18 cellular contexts compared by ENCODE assay signal in genomic region chrX:115017455-115017854, GRCh38. TPM values are rescaled to one million over a fixed set of nuclear protein-coding genes. Genes with fewer than 3 reads are reported as not detected.
DNase-seq lines count a peak whose midpoint lies in the region; ATAC-seq and TF ChIP-seq lines count a peak whose summit lies in the region.
"Had no signal": no experiment of that assay in that cellular context is flagged by ENCODE, and none has a peak within 500 bp of the region (broad histone marks: within the 10 kb centered on the region; RNA-seq: fewer than 3 reads in every experiment).

A gene with protein sequence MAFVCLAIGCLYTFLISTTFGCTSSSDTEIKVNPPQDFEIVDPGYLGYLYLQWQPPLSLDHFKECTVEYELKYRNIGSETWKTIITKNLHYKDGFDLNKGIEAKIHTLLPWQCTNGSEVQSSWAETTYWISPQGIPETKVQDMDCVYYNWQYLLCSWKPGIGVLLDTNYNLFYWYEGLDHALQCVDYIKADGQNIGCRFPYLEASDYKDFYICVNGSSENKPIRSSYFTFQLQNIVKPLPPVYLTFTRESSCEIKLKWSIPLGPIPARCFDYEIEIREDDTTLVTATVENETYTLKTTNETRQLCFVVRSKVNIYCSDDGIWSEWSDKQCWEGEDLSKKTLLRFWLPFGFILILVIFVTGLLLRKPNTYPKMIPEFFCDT (minus strand): TSS chrX:115017616. CDS start chrX:115017269, 347 bp downstream.

- H4K20me1 ChIP-seq in GM23248 (ENCODE audit: insufficient read depth) (no peaks in the 10 kb centered on the region), PC-9 (ENCODE audit: insufficient read depth) (no peaks in the 10 kb centered on the region)
- H4K20me1 ChIP-seq: BLaER1 had no signal

- no peak within 1 kb of the TSS for H4K91ac ChIP-seq in mesenchymal stem cell (ENCODE audit: low read length)

- H3K27ac ChIP-seq in GM23248, result peak within 1 kb of the TSS; percentile 75
- H3K27ac ChIP-seq in PC-9, result peak within 1 kb of the TSS; percentile 72
- no peak within 1 kb of the TSS for H3K27ac ChIP-seq in mesenchymal stem cell (ENCODE audit: low read length, poor library complexity, severe bottlenecking)
- H3K27ac ChIP-seq: BLaER1, esophagus muscularis mucosa, hepatocyte, RWPE1, thyroid gland had no signal

- no peaks in the 10 kb centered on the region for H3K79me1 ChIP-seq in mesenchymal stem cell (replicated peaks; ENCODE audit: low read length, poor library complexity, severe bottlenecking)

- H3K36me3 ChIP-seq in GM23248 (ENCODE audit: low read depth) (no peaks in the 10 kb centered on the region), PC-9 (ENCODE audit: low read depth) (no peaks in the 10 kb centered on the region), mesenchymal stem cell (ENCODE audit: control insufficient read depth in 1 of 2, insufficient read depth in 2 of 2, low read depth in 1 of 2, low read length in 2 of 2) (peaks cover 0 to 36% of the 10 kb centered on the region in 2 experiments)
- H3K36me3 ChIP-seq: BLaER1, esophagus muscularis mucosa, thyroid gland had no signal

- CTCF ChIA-PET in PC-9 (lab: Charles Lee), result interaction anchor here (0.6 to 1.0 kb wide), 3 partner anchors 18 to 308 kb away, joined by 3 to 4 read pairs (median 4); no protein-coding TSS in a partner anchor

- H3F3A ChIP-seq in GM23248 (ENCODE audit: insufficient read depth) (peaks cover 19% of the 10 kb centered on the region), PC-9 (ENCODE audit: insufficient read depth, low read depth) (peaks cover 16% of the 10 kb centered on the region)

- H3K14ac ChIP-seq in mesenchymal stem cell (ENCODE audit: low read length in 2 of 2), result no peak within 1 kb of the TSS

- H3K79me2 ChIP-seq in GM23248 (ENCODE audit: insufficient read depth), result no peaks in the 10 kb centered on the region
- no peaks in the 10 kb centered on the region for H3K79me2 ChIP-seq in PC-9 (ENCODE audit: low read depth)
- H3K79me2 ChIP-seq: hepatocyte had no signal

- no peak within 1 kb of the TSS for H2AK5ac ChIP-seq in mesenchymal stem cell (ENCODE audit: low read length, severe bottlenecking)

- H2AFZ ChIP-seq in GM23248, result peak within 1 kb of the TSS; percentile 50
- 0 out of 2 replicates have a peak within 1 kb of the TSS, but pooled peaks have one; percentile 46 for H2AFZ ChIP-seq in PC-9
- no peak within 1 kb of the TSS for H2AFZ ChIP-seq in mesenchymal stem cell (ENCODE audit: low read depth, low read length)
- H2AFZ ChIP-seq: hepatocyte had no signal

- POLR2A ChIA-PET in PC-9 (lab: Charles Lee; ENCODE audit: unreplicated experiment), result no interaction called here

- in situ Hi-C loops in GM23248 (cut with MboI), result no loop called here

- no peak for TF ChIP-seq CTCF in PC-9 (conservative IDR thresholded peaks at IDR 0.05)

- intact Hi-C loops in PC-9 (cut with micrococcal nuclease; ENCODE audit: unreplicated experiment), result no loop called here
- intact Hi-C loops in posterior cingulate gyrus (cut with DNase I), result no loop called here

- ATAC-seq in GM21367 (IDR thresholded peaks at IDR 0.05; ENCODE audit: unreplicated experiment) (no peak), GM18498 (IDR thresholded peaks at IDR 0.05; ENCODE audit: unreplicated experiment) (no peak)

- H3K4me1 ChIP-seq in GM23248 (ENCODE audit: insufficient read depth) (peaks cover 35% of the 10 kb centered on the region), PC-9 (replicated peaks; ENCODE audit: insufficient read depth) (peaks cover 38% of the 10 kb centered on the region), mesenchymal stem cell (ENCODE audit: control insufficient read depth, insufficient read depth, low read depth, low read length) (no peaks in the 10 kb centered on the region)
- H3K4me1 ChIP-seq: BLaER1, esophagus muscularis mucosa, thyroid gland had no signal

- H3K27me3 ChIP-seq in GM23248 (replicated peaks; ENCODE audit: insufficient read depth) (no peaks in the 10 kb centered on the region), PC-9 (ENCODE audit: insufficient read depth, low read depth) (no peaks in the 10 kb centered on the region), mesenchymal stem cell (ENCODE audit: control insufficient read depth in 1 of 2, insufficient read depth in 1 of 2, low read length in 2 of 2) (no peaks in the 10 kb centered on the region)
- H3K27me3 ChIP-seq: hepatocyte, thyroid gland had no signal

- H2BK15ac ChIP-seq in mesenchymal stem cell (ENCODE audit: low read depth, poor library complexity, severe bottlenecking), result no peak within 1 kb of the TSS

- no peak within 1 kb of the TSS for H3K4me2 ChIP-seq in GM23248 (ENCODE audit: unreplicated experiment)
- no peak within 1 kb of the TSS for H3K4me2 ChIP-seq in PC-9
- H3K4me2 ChIP-seq in mesenchymal stem cell (ENCODE audit: low read length, poor library complexity, severe bottlenecking), result no peak within 1 kb of the TSS
- H3K4me2 ChIP-seq: BLaER1, hepatocyte had no signal

- H4K8ac ChIP-seq in mesenchymal stem cell (ENCODE audit: low read length), result no peak within 1 kb of the TSS

- WGBS in GM23248 (ENCODE audit: low coverage in 1 of 2, low lambda C conversion rate in 2 of 2, missing lambda C conversion rate in 2 of 2), 2 experiments, result 78 to 87% methylated on average over 10 to 11 of the region's 11 CpGs
- WGBS in mesenchymal stem cell, result 97% methylated on average over 8 of the region's 11 CpGs

- no peak within 1 kb of the TSS for H3K18ac ChIP-seq in mesenchymal stem cell (ENCODE audit: low read depth in 1 of 2, low read length in 2 of 2)

- no peak within 1 kb of the TSS for H2BK5ac ChIP-seq in mesenchymal stem cell (ENCODE audit: low read depth, low read length, poor library complexity, severe bottlenecking)

- H3K9me2 ChIP-seq in GM23248 (ENCODE audit: insufficient read depth) (no peaks in the 10 kb centered on the region), PC-9 (ENCODE audit: insufficient read depth) (no peaks in the 10 kb centered on the region)

- DNase-seq in GM23248 (no peak), PC-9 (no peak), dermis blood vessel endothelial cell (peak; percentile 36), mesenchymal stem cell (peak; percentile 8), posterior cingulate gyrus (no peak)
- DNase-seq: activated naive CD4-positive, alpha-beta T cell; DMS153; NCI-H2081 treated with DMSO at 0.1 percent for 48 hours; NCI-H748 treated with DMSO at 0.1 percent for 48 hours; thyroid gland had no signal

- no peak within 1 kb of the TSS for H3K4ac ChIP-seq in mesenchymal stem cell (ENCODE audit: low read depth in 1 of 2, low read length in 2 of 2)

- BruUV-seq in PC-9 (replicated peaks; lab: Mats Ljungman, UMichigan), result no TSS peak

- H3K9me3 ChIP-seq in GM23248 (ENCODE audit: low read depth), result no peaks in the 10 kb centered on the region
- H3K9me3 ChIP-seq in PC-9 (ENCODE audit: insufficient read depth, low read depth), result peaks cover 7% of the 10 kb centered on the region
- no peaks in the 10 kb centered on the region for H3K9me3 ChIP-seq in mesenchymal stem cell (ENCODE audit: control insufficient read depth, low read length)
- H3K9me3 ChIP-seq: BLaER1, esophagus muscularis mucosa, thyroid gland had no signal

- no peak within 1 kb of the TSS for H2BK120ac ChIP-seq in mesenchymal stem cell (ENCODE audit: low read depth, low read length)

- H3K23ac ChIP-seq in mesenchymal stem cell (ENCODE audit: low read length in 2 of 2), result no peak within 1 kb of the TSS

- H3K4me3 ChIP-seq in GM23248, result no peak within 1 kb of the TSS
- H3K4me3 ChIP-seq in PC-9, result no peak within 1 kb of the TSS
- no peak within 1 kb of the TSS for H3K4me3 ChIP-seq in mesenchymal stem cell (ENCODE audit: insufficient read depth in 1 of 2, low read depth in 1 of 2, low read length in 2 of 2)
- H3K4me3 ChIP-seq: BLaER1, esophagus muscularis mucosa, hepatocyte, thyroid gland had no signal

- H2BK12ac ChIP-seq in mesenchymal stem cell (ENCODE audit: low read length in 2 of 2), result no peak within 1 kb of the TSS

- H3K9ac ChIP-seq in GM23248 (no peak within 1 kb of the TSS), mesenchymal stem cell (ENCODE audit: low read length) (peak within 1 kb of the TSS; percentile 84)
- H3K9ac ChIP-seq: BLaER1 had no signal

RNA-seq across cellular contexts. Expression of the gene that starts here (rescaled TPM):
- total RNA-seq in GM23248 (2014; rRNA removed; shearing (Covaris generic)), result 9.4 and 11.5 TPM in 2 replicates
- 11.6 and 12.3 TPM in 2 replicates for polyA plus RNA-seq in GM23248 (2016; fragmentation: Nextera tagmentation; extraction: Ambion mirVana)
- not detected in 2 replicates for total RNA-seq in PC-9 (2021)
- 0.23 and 0.34 TPM in 2 replicates for total RNA-seq in dermis blood vessel endothelial cell
- polyA plus RNA-seq in mesenchymal stem cell (2013, experiment 1 of 2), result 1.3 TPM
- polyA plus RNA-seq in mesenchymal stem cell (2013, experiment 2 of 2), result 1.5 TPM
- total RNA-seq: astrocyte had no signal
- polyA plus RNA-seq: hepatocyte, IgD-negative memory B cell had no signal

Comparison
In these comparisons a context has a peak if more than half of its experiments do, and no peak if none do; other contexts are left out.
1. Peak in DNase-seq in dermis blood vessel endothelial cell; RNA of the gene not detected or under 1 TPM.